Comparison of ENCODE assay signal across 8 cellular contexts in the genomic region with DNA sequence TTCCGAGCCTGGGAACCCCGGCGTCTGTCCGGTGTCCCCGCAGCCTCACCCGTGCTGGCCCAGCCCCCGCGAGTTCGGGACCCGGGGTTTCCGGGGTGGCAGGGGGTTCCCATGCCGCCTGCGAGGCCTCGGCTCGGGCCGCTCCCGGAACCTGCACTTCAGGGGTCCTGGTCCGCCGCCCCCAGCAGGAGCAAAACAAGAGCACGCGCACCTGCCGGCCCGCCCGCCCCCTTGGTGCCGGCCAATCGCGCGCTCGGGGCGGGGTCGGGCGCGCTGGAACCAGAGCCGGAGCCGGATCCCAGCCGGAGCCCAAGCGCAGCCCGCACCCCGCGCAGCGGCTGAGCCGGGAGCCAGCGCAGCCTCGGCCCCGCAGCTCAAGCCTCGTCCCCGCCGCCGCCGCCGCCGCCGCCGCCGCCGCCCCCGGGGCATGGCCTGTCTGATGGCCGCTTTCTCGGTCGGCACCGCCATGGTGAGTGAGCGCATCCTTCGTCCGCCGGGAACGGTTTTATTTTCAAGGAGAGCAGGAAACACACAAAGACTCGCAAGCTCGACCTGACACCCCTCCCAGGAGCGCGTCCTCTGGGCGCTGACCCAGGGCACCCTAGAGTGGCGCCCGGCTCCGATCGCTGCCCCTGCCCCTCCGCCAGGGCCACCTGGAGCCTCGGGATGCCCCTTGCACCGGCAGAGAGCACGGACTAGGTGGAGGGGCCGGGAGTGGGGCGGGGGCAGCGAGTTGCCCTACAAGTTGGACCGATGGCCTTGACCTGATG. TPM values are rescaled to one million over a fixed set of nuclear protein-coding genes. Genes with fewer than 3 reads are reported as not detected.
DNase-seq lines count a peak whose midpoint lies in the region; ATAC-seq and TF ChIP-seq lines count a peak whose summit lies in the region.

TSS of gene ABCG1 (plus strand) at position 305 of the 770 bp plus-strand sequence. CDS start at position 428, 123 bp downstream.

- ATAC-seq in HG03095 (IDR thresholded peaks at IDR 0.05; ENCODE audit: unreplicated experiment): no peak

- in situ Hi-C loops in GM23248 (cut with MboI) (no loop called here), astrocyte of the spinal cord (cut with HindIII; ENCODE audit: low sequenced_read_pairs) (no loop called here)

- H3K4me2 ChIP-seq in GM23248 (ENCODE audit: unreplicated experiment): peak within 1 kb of the TSS; percentile 52

- no peaks in the 10 kb centered on the region for H3K9me2 ChIP-seq in GM23248 (ENCODE audit: insufficient read depth)

- H3K79me2 ChIP-seq in GM23248 (ENCODE audit: insufficient read depth): no peaks in the 10 kb centered on the region

- intact Hi-C loops in A673 (cut with micrococcal nuclease; ENCODE audit: unreplicated experiment): no loop called here

- no peak within 1 kb of the TSS for H3K27ac ChIP-seq in A673 (ENCODE audit: low read depth, low read length, poor library complexity, severe bottlenecking)
- no peak within 1 kb of the TSS for H3K27ac ChIP-seq in GM23248
- H3K27ac ChIP-seq in SK-N-MC: no peak within 1 kb of the TSS
- no peak within 1 kb of the TSS for H3K27ac ChIP-seq in iPS DF 6.9 (ENCODE audit: low read length)

- H3K36me3 ChIP-seq in A673 (ENCODE audit: insufficient read depth, low read length, poor library complexity, severe bottlenecking) (no peaks in the 10 kb centered on the region), GM23248 (ENCODE audit: low read depth) (no peaks in the 10 kb centered on the region), SK-N-MC (ENCODE audit: insufficient read depth, low read length) (no peaks in the 10 kb centered on the region), iPS DF 6.9 (ENCODE audit: control insufficient read depth, insufficient read depth, low read length) (no peaks in the 10 kb centered on the region)

- H3F3A ChIP-seq in GM23248 (ENCODE audit: insufficient read depth): no peaks in the 10 kb centered on the region

- H2AFZ ChIP-seq in GM23248: no peak within 1 kb of the TSS

- POLR2A ChIA-PET in A673 (lab: Charles Lee; ENCODE audit: low non-redundant PET): no interaction called here

- CTCF ChIA-PET in A673 (lab: Charles Lee): interaction anchor here (1.1 kb wide), 1 partner anchor 39 kb away, joined by 4 read pairs; no protein-coding TSS in a partner anchor

- DNase-seq in A673 (ENCODE audit: low spot score): peak; percentile 28
- DNase-seq in GM23248: peak; percentile 20
- no peak for DNase-seq in SK-N-MC (ENCODE audit: low read depth, low spot score)
- no peak for DNase-seq in astrocyte of the spinal cord (ENCODE audit: low read depth, low spot score)
- no peak for DNase-seq in iPS DF 6.9 (ENCODE audit: low read depth, low spot score)
- peak; percentile 71 for DNase-seq in retina
- no peak for DNase-seq in DMS114 treated with DMSO at 0.1 percent for 48 hours (lab: John Stamatoyannopoulos, UW; ENCODE audit: unreplicated experiment)

- no peaks in the 10 kb centered on the region for H4K20me1 ChIP-seq in GM23248 (ENCODE audit: insufficient read depth)

- H3K4me3 ChIP-seq in A673 (ENCODE audit: low read depth, low read length, poor library complexity, severe bottlenecking): peak within 1 kb of the TSS; percentile 64
- peak within 1 kb of the TSS; percentile 51 for H3K4me3 ChIP-seq in GM23248
- H3K4me3 ChIP-seq in SK-N-MC: peak within 1 kb of the TSS; percentile 71
- H3K4me3 ChIP-seq in astrocyte of the spinal cord (ENCODE audit: low read depth, low read length): peak within 1 kb of the TSS; percentile 35
- peak within 1 kb of the TSS; percentile 55; the same call in 1 of the 2 replicates for H3K4me3 ChIP-seq in iPS DF 6.9 (ENCODE audit: low read length)

- TF ChIP-seq CTCF in A673 (conservative IDR thresholded peaks at IDR 0.05; ENCODE audit: low read depth, low read length): no peak
- no peak for TF ChIP-seq CTCF in astrocyte of the spinal cord (IDR thresholded peaks at IDR 0.05; ENCODE audit: low read depth, low read length)

- peaks cover 5% of the 10 kb centered on the region for H3K27me3 ChIP-seq in A673 (replicated peaks; ENCODE audit: insufficient read depth, low read depth, low read length, poor library complexity)
- H3K27me3 ChIP-seq in GM23248 (replicated peaks; ENCODE audit: insufficient read depth): peaks cover 51% of the 10 kb centered on the region
- peaks cover 5% of the 10 kb centered on the region; the same call in 1 of the 2 replicates for H3K27me3 ChIP-seq in iPS DF 6.9 (ENCODE audit: control insufficient read depth, insufficient read depth, low read length)

- H3K4me1 ChIP-seq in A673 (ENCODE audit: insufficient read depth, low read length, poor library complexity, severe bottlenecking): peaks cover 7% of the 10 kb centered on the region
- no peaks in the 10 kb centered on the region for H3K4me1 ChIP-seq in GM23248 (ENCODE audit: insufficient read depth)
- H3K4me1 ChIP-seq in iPS DF 6.9 (ENCODE audit: control insufficient read depth, insufficient read depth, low read length): 0 out of 2 replicates have a peak, but pooled peaks cover 2% of the 10 kb centered on the region

- BruUV-seq in A673 (replicated peaks; lab: Mats Ljungman, UMichigan): no TSS peak

- WGBS in GM23248 (ENCODE audit: low coverage in 1 of 2, low lambda C conversion rate in 2 of 2, missing lambda C conversion rate in 2 of 2), 2 experiments: 1% methylated on average over 35 to 66 of the region's 83 CpGs
- no CpG with 5 or more reads among the region's 83 CpGs for WGBS in iPS DF 6.9 (ENCODE audit: insufficient coverage, insufficient read length)

- H3K9ac ChIP-seq in GM23248: no peak within 1 kb of the TSS
- peak within 1 kb of the TSS; percentile 42 for H3K9ac ChIP-seq in SK-N-MC (ENCODE audit: insufficient read length)

- H3K9me3 ChIP-seq in A673 (ENCODE audit: low read depth, low read length, poor library complexity, severe bottlenecking): no peaks in the 10 kb centered on the region
- no peaks in the 10 kb centered on the region for H3K9me3 ChIP-seq in GM23248 (ENCODE audit: low read depth)
- H3K9me3 ChIP-seq in SK-N-MC (ENCODE audit: low read depth, low read length): no peaks in the 10 kb centered on the region
- H3K9me3 ChIP-seq in iPS DF 6.9 (ENCODE audit: control insufficient read depth, insufficient read depth, low read length): no peaks in the 10 kb centered on the region

RNA-seq across cellular contexts. Expression of gene ABCG1, which starts in this region (rescaled TPM):
- 3.4 and 6.2 TPM in 2 replicates for total RNA-seq in A673 (2021)
- total RNA-seq in GM23248 (2014; rRNA removed; shearing (Covaris generic)): not detected in 2 replicates
- 0.08 TPM in 1 of 2 replicates, not detected in the other for polyA plus RNA-seq in GM23248 (2016; fragmentation: Nextera tagmentation; extraction: Ambion mirVana)

Comparison
In these comparisons a context has a peak if more than half of its experiments do, and no peak if none do; other contexts are left out.
1. Peak in DNase-seq, H3K4me3 ChIP-seq and H3K4me2 ChIP-seq in GM23248; RNA of the gene not detected or under 1 TPM.
2. DNase-seq: peak in A673 (single experiment) and retina (single experiment); none in SK-N-MC (single experiment), astrocyte of the spinal cord (single experiment), iPS DF 6.9 (single experiment) and DMS114 treated with DMSO at 0.1 percent for 48 hours (single experiment).
3. Peak in every context shown above with its lines, with median percentiles within 50 percentile points of each other: H3K4me3 ChIP-seq.